ENCODE assay signal across 8 cellular contexts in genomic region chr6:136609878-136610706, GRCh38. TPM values are rescaled to one million over a fixed set of nuclear protein-coding genes. Genes with fewer than 3 reads are reported as not detected.
DNase-seq lines count a peak whose midpoint lies in the region; ATAC-seq and TF ChIP-seq lines count a peak whose summit lies in the region.

No MANE protein-coding gene starts in this region.

- ATAC-seq in left lung (peak; percentile 91), aorta (ENCODE audit: low FRiP score) (peak; percentile 92)

- 22 to 23% methylated on average over 4 of the region's 4 CpGs for WGBS in aorta, 2 donors

- H3K4me1 Mint-ChIP-seq in T-helper 2 cell treated with Interferon-gamma antibody and Interleukin-4, amounts not matched to agents 5 μg/mL and 100 μg/mL, for 36 hours (ENCODE audit: low read depth), result peaks cover 10% of the 10 kb centered on the region

- no peak for TF ChIP-seq POLR2A in breast epithelium (IDR thresholded peaks at IDR 0.05)

- H3K27me3 Mint-ChIP-seq in T-helper 2 cell treated with Interferon-gamma antibody and Interleukin-4, amounts not matched to agents 5 μg/mL and 100 μg/mL, for 36 hours (ENCODE audit: low read depth), result no peaks in the 10 kb centered on the region

- H3K4me3 ChIP-seq in breast epithelium (no peak overlapping the region), left lung (no peak overlapping the region), aorta (ENCODE audit: low read length in 2 of 2) (no peak overlapping the region)

- no peak for DNase-seq in T-helper 2 cell treated with Interferon-gamma antibody and Interleukin-4, amounts not matched to agents 5 μg/mL and 100 μg/mL, for 36 hours (ENCODE audit: low spot score)
- DNase-seq in T-helper 2 cell (no peak), NCI-H69 (lab: John Stamatoyannopoulos, UW) (peak; percentile 94), breast epithelium (ENCODE audit: low spot score in 2 of 2) (peak in 1 of 2 donors; percentile 35), left lung (peak in 1 of 2 donors; percentile 76), aorta (peak in 1 of 2 donors; percentile 78), NCI-H82 treated with DMSO at 0.1 percent for 48 hours (lab: John Stamatoyannopoulos, UW; ENCODE audit: unreplicated experiment) (no peak), GM19240 (ENCODE audit: insufficient read length, low spot score) (no peak)

- H3K4me1 ChIP-seq in breast epithelium (no peaks in the 10 kb centered on the region), left lung (peaks cover 15 to 46% of the 10 kb centered on the region in 2 donors), aorta (ENCODE audit: control insufficient read depth in 1 of 2, insufficient read depth in 2 of 2, low read length in 2 of 2) (peaks cover 1 to 4% of the 10 kb centered on the region in 2 donors)

- H3K9me3 ChIP-seq in breast epithelium (no peaks in the 10 kb centered on the region), left lung (no peaks in the 10 kb centered on the region), aorta (ENCODE audit: control insufficient read depth, low read length) (no peaks in the 10 kb centered on the region)

- peak overlapping the region; percentile 46 for H3K27ac Mint-ChIP-seq in T-helper 2 cell treated with Interferon-gamma antibody and Interleukin-4, amounts not matched to agents 5 μg/mL and 100 μg/mL, for 36 hours

- intact Hi-C loops in breast epithelium (cut with DNase I; ENCODE audit: low total_unique reads), result no loop called here
- intact Hi-C loops in left lung (cut with DNase I), result loop anchor here in 1 of 2 donors (10.0 kb wide), 1 partner anchor 185 kb away; the partner anchor contains the start of gene MAP3K5
- intact Hi-C loops in aorta (cut with DNase I), result loop anchor here (1.0 to 5.0 kb wide), 3 partner anchors 33 to 182 kb away; partner anchors contain the start of gene MAP3K5 (in 1 of the 2)

- no peaks in the 10 kb centered on the region for H3K36me3 ChIP-seq in breast epithelium
- peaks cover 0 to 30% of the 10 kb centered on the region in 2 donors for H3K36me3 ChIP-seq in left lung
- no peaks in the 10 kb centered on the region for H3K36me3 ChIP-seq in aorta (ENCODE audit: control insufficient read depth in 1 of 2, insufficient read depth in 2 of 2, low read length in 1 of 2)

- H3K27me3 ChIP-seq in breast epithelium (no peaks in the 10 kb centered on the region), left lung (no peaks in the 10 kb centered on the region), aorta (ENCODE audit: control insufficient read depth in 1 of 2, insufficient read depth in 2 of 2, low read length in 1 of 2) (no peaks in the 10 kb centered on the region)

- no peak for TF ChIP-seq CTCF in breast epithelium (IDR thresholded peaks at IDR 0.05)
- no peak for TF ChIP-seq CTCF in left lung (IDR thresholded peaks at IDR 0.05)

- H3K27ac ChIP-seq in breast epithelium (peak overlapping the region; percentile 65 to 66), left lung (peak overlapping the region; percentile 60 to 77), aorta (ENCODE audit: low read depth in 1 of 2, low read length in 2 of 2) (peak overlapping the region in 1 of 2 donors; percentile 89)

- H3K36me3 Mint-ChIP-seq in T-helper 2 cell treated with Interferon-gamma antibody and Interleukin-4, amounts not matched to agents 5 μg/mL and 100 μg/mL, for 36 hours (ENCODE audit: low read depth), result peaks cover 30% of the 10 kb centered on the region

- H3K9me3 Mint-ChIP-seq in T-helper 2 cell treated with Interferon-gamma antibody and Interleukin-4, amounts not matched to agents 5 μg/mL and 100 μg/mL, for 36 hours, result no peaks in the 10 kb centered on the region

- no peak overlapping the region for H3K4me3 Mint-ChIP-seq in T-helper 2 cell treated with Interferon-gamma antibody and Interleukin-4, amounts not matched to agents 5 μg/mL and 100 μg/mL, for 36 hours

RNA-seq across cellular contexts. Expression of gene MAP7, which starts 59.9 kb away (rescaled TPM):
- total RNA-seq in breast epithelium (10 to 100 TPM; 14.2 to 42.4 (median 16.4) TPM), left lung (10 to 100 TPM; 16.8 to 22.0 TPM), aorta (1 to 10 TPM; 2.5 to 3.3 TPM)
- 1 to 10 TPM; 3.4 to 5.3 TPM for polyA plus RNA-seq in aorta
